Comparison of ENCODE assay signal across 1 cellular context in the genomic region with DNA sequence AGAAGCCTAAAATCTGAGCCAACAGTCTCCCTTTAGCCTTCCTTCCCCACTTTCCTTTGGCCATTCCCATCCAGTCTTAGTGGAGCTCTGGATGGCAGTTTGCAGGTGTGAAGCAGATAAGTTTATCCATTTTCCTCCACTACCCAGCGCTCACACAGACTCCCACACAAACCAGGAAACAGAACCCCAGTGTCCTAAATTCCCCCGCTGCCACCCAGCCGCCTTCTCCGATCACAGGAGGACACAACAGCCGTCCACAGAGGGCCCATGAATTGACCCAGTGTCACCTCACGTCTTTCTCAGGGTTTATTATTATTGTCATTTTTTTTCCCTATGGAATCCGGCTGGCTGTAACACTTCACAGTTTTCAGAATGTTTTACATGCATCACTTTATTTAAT.
TF ChIP-seq lines count a peak whose summit lies in the region.

No MANE protein-coding gene starts in this region.

TF ChIP-seq in H1, 55 proteins besides CTCF, POLR2A, EP300 and RAD21:
- TF ChIP-seq TBP (IDR thresholded peaks at IDR 0.05; ENCODE audit: low read depth, low read length) (no peak), NANOG (IDR thresholded peaks at IDR 0.05; ENCODE audit: insufficient read depth, low read depth, low read length, poor library complexity, severe bottlenecking) (no peak), FOSL1 (IDR thresholded peaks at IDR 0.05; ENCODE audit: insufficient read depth, low read depth, low read length) (no peak), MAFK (IDR thresholded peaks at IDR 0.05; ENCODE audit: low read depth, low read length) (no peak), BACH1 (IDR thresholded peaks at IDR 0.05; ENCODE audit: low read length) (no peak), CEBPB (IDR thresholded peaks at IDR 0.05; ENCODE audit: low read depth, low read length) (no peak), RBBP5 (IDR thresholded peaks at IDR 0.05; ENCODE audit: borderline replicate concordance, low read depth, low read length) (no peak)
TF ChIP-seq in H1: peak in this region for 0.
